In the genomic region with DNA sequence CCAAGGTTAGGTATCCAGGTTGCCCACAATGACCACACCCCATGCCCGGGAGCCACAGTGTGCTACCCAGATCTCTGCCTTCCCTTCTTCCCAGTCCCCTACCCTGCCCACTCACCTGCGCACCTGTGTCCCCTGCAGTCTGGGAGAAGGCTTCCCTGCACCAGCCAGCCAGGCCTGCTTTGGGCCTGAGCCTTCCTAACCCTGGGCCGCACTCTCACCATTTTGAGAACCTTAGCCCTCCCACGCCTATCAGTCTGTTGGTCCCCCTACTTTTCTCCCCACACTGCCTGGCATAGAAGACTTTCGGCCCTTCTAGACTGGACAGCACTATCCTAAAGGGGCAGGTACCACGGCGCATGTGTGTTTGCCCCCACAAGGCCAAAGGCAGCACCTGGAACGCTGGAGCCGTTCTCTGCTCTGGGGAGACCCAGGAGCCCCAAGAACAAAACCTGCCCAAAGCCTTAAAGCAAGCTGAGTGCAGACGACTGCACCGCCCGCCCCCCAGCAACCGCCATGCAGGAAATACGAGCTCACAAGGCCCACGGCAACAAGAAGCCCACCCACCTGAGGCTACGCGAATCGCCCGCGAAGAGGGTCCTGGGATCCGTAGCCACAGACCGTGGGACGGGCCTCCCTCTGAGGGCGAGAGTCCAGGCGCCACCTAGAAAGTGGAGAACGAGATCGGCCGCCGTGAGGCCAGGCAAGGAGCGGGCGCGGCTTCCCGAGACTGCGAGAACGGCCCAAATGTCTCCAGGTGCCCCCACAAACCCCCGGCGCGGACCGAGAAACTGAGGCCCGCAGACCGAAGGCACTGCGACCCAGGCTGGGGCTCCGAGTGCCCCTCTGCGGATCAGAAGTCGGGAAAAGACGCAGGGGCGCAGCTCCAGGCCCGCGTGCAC, we compare ENCODE assay signal across 2 cellular contexts.
TF ChIP-seq lines count a peak whose summit lies in the region.

No MANE protein-coding gene starts in this region.

TF ChIP-seq in HCT116, 20 proteins besides CTCF, POLR2A, EP300 and RAD21:
- TF ChIP-seq JUND (IDR thresholded peaks at IDR 0.05) = no peak
TF ChIP-seq in HCT116: peak in this region for 0.

TF ChIP-seq in SK-N-SH, 30 proteins besides CTCF, POLR2A, EP300 and RAD21:
- TF ChIP-seq, protein P1, sequence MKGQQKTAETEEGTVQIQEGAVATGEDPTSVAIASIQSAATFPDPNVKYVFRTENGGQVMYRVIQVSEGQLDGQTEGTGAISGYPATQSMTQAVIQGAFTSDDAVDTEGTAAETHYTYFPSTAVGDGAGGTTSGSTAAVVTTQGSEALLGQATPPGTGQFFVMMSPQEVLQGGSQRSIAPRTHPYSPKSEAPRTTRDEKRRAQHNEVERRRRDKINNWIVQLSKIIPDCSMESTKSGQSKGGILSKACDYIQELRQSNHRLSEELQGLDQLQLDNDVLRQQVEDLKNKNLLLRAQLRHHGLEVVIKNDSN (IDR thresholded peaks at IDR 0.05; ENCODE audit: borderline replicate concordance, low read depth) = no peak
- TF ChIP-seq, protein P2, sequence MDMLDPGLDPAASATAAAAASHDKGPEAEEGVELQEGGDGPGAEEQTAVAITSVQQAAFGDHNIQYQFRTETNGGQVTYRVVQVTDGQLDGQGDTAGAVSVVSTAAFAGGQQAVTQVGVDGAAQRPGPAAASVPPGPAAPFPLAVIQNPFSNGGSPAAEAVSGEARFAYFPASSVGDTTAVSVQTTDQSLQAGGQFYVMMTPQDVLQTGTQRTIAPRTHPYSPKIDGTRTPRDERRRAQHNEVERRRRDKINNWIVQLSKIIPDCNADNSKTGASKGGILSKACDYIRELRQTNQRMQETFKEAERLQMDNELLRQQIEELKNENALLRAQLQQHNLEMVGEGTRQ (IDR thresholded peaks at IDR 0.05; ENCODE audit: borderline replicate concordance, low read depth, low read length) = no peak
- no peak for TF ChIP-seq SIN3A (IDR thresholded peaks at IDR 0.05; ENCODE audit: borderline replicate concordance, low read depth, low read length)
- TF ChIP-seq TAF1 (IDR thresholded peaks at IDR 0.05; ENCODE audit: borderline replicate concordance, low read depth, low read length) = no peak
- no peak for TF ChIP-seq FOXJ3 (CRISPR knock-in tag; IDR thresholded peaks at IDR 0.05)
- no peak for TF ChIP-seq MXI1 (IDR thresholded peaks at IDR 0.05; ENCODE audit: low read depth, low read length)
TF ChIP-seq in SK-N-SH: peak in this region for 0.
